37 cellular contexts compared by ENCODE assay signal in the genomic region with DNA sequence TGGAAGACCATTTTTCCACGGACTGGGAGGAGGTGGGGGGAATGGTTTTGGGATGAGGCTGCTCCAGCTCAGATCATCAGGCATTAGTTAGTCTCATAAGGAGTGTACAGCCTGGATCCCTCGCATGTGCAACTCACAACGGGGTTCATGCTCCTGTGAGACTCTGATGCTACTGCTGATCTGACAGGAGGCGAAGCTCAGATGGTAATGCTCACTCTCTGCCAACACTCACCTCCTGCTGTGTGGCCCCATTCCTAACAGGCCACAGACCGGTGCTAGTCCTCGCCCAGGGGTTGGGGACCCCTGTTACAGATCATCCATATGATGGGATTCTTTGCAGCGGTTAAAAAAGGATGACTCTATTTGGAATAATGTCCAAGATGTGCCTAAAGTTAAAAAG. TPM values are rescaled to one million over a fixed set of nuclear protein-coding genes. Genes with fewer than 3 reads are reported as not detected.
"Had no signal": no experiment of that assay in that cellular context is flagged by ENCODE, and none has a peak within 500 bp of the region (broad histone marks: within the 10 kb centered on the region; RNA-seq: fewer than 3 reads in every experiment).

No MANE protein-coding gene starts in this region.

- H3K36me3 Mint-ChIP-seq: activated CD4-positive, alpha-beta memory T cell treated with anti-CD3 and anti-CD28 coated beads for 36 hours; activated naive CD4-positive, alpha-beta T cell treated with anti-CD3 and anti-CD28 coated beads, Interleukin-2, amount 10 ng/mL, durations not matched to agents 7 days and 5 days; activated naive CD8-positive, alpha-beta T cell; brain; T-cell had no signal

- H3K27ac ChIP-seq: PC-9, RWPE1, VCaP had no signal

- H3K4me1 Mint-ChIP-seq: activated B cell treated with CpG ODN at 0.5 μM for 24 hours; activated naive CD4-positive, alpha-beta T cell treated with anti-CD3 and anti-CD28 coated beads, Interleukin-2, amount 10 ng/mL, durations not matched to agents 7 days and 5 days; activated naive CD8-positive, alpha-beta T cell treated with anti-CD3 and anti-CD28 coated beads, Interleukin-2, amount 50 U/mL, for 24 hours; T-cell; T-helper 17 cell had no signal

- H2AFZ ChIP-seq: PC-9 had no signal

- H3K27ac Mint-ChIP-seq: activated B cell treated with CpG ODN at 0.5 μM for 24 hours; activated CD4-positive, alpha-beta memory T cell treated with anti-CD3 and anti-CD28 coated beads for 36 hours; activated naive CD4-positive, alpha-beta T cell treated with anti-CD3 and anti-CD28 coated beads, Interleukin-2, amount 10 ng/mL, durations not matched to agents 7 days and 5 days; activated naive CD8-positive, alpha-beta T cell; activated naive CD8-positive, alpha-beta T cell treated with anti-CD3 and anti-CD28 coated beads, Interleukin-2, amount 50 U/mL, for 24 hours; T-cell; T-helper 17 cell had no signal

- H3K9me3 Mint-ChIP-seq: activated B cell treated with CpG ODN at 0.5 μM for 24 hours; activated CD4-positive, alpha-beta memory T cell treated with anti-CD3 and anti-CD28 coated beads for 36 hours; activated naive CD4-positive, alpha-beta T cell treated with anti-CD3 and anti-CD28 coated beads, Interleukin-2, amount 10 ng/mL, durations not matched to agents 7 days and 5 days; activated naive CD8-positive, alpha-beta T cell treated with anti-CD3 and anti-CD28 coated beads, Interleukin-2, amount 50 U/mL, for 24 hours; T-cell had no signal

- ATAC-seq: activated naive CD8-positive, alpha-beta T cell treated with anti-CD3 and anti-CD28 coated beads, Interleukin-2, amount 50 U/mL, for 24 hours; SK-N-SH treated with all-trans-retinoic acid at 6 μM for 48 hours; T-cell; T-helper 17 cell had no signal

- H3K4me3 Mint-ChIP-seq: activated B cell treated with CpG ODN at 0.5 μM for 24 hours; activated CD4-positive, alpha-beta memory T cell treated with anti-CD3 and anti-CD28 coated beads for 36 hours; activated naive CD4-positive, alpha-beta T cell treated with anti-CD3 and anti-CD28 coated beads, Interleukin-2, amount 10 ng/mL, durations not matched to agents 7 days and 5 days; activated naive CD8-positive, alpha-beta T cell; activated naive CD8-positive, alpha-beta T cell treated with anti-CD3 and anti-CD28 coated beads, Interleukin-2, amount 50 U/mL, for 24 hours; brain; T-cell; T-helper 17 cell had no signal

- H3K4me2 ChIP-seq: PC-9 had no signal

- DNase-seq: activated B cell treated with CpG ODN at 0.5 μM for 24 hours; activated CD4-positive, alpha-beta memory T cell treated with anti-CD3 and anti-CD28 coated beads for 36 hours; activated CD4-positive, alpha-beta T cell treated with anti-CD3 and anti-CD28 coated beads for 4 hours; activated CD4-positive, alpha-beta T cell treated with anti-CD3 and anti-CD28 coated beads, Interleukin-2, amount 50 U/mL, for 1 hour; activated CD4-positive, CD25-positive, alpha-beta regulatory T cell treated with anti-CD3 and anti-CD28 coated beads, Interleukin-2, amount 50 U/mL, for 72 hours; activated CD8-positive, alpha-beta memory T cell treated with anti-CD3 and anti-CD28 coated beads, Interleukin-2, amount 50 U/mL, for 4 hours; activated effector memory CD4-positive, alpha-beta T cell treated with Interleukin-2 at 50 U/mL for 16 hours; activated naive CD4-positive, alpha-beta T cell treated with anti-CD3 and anti-CD28 coated beads, Interleukin-2, amount 10 ng/mL, durations not matched to agents 7 days and 5 days; activated naive CD8-positive, alpha-beta T cell treated with anti-CD3 and anti-CD28 coated beads, Interleukin-2, amount 50 U/mL, for 24 hours; activated T-cell treated with anti-CD3 and anti-CD28 coated beads for 4 hours; activated T-cell treated with anti-CD3 and anti-CD28 coated beads, Interleukin-2, amount 50 U/mL, for 48 hours; anterior cingulate cortex; central memory CD4-positive, alpha-beta T cell; Karpas-422; KBM-7; NCI-H1105; NCI-H1417 treated with DMSO at 0.1 percent for 48 hours; NCI-H187 treated with DMSO at 0.1 percent for 48 hours; NCI-H2081 treated with DMSO at 0.1 percent for 48 hours; NCI-H345; NCI-H524 treated with DMSO at 0.1 percent for 48 hours; NK-92 treated with Interleukin-12 subunit alpha and Interleukin-12 subunit beta, amount 100 ng/mL, for 24 hours; PC-9; SIG-M5; T-cell; T-helper 17 cell had no signal

- H3K4me3 ChIP-seq: PC-9 had no signal

RNA-seq across cellular contexts. Expression of gene BMP7, which starts 27.6 kb away (rescaled TPM):
- total RNA-seq: activated B cell treated with CpG ODN at 0.5 μM for 24 hours; activated CD4-positive, alpha-beta memory T cell treated with anti-CD3 and anti-CD28 coated beads for 36 hours; bronchial epithelial cell; MCF 10A; T-cell; T-helper 17 cell had no signal

RNA-seq across cellular contexts. Expression of gene SPO11, which starts 35.6 kb away (rescaled TPM):
- total RNA-seq: activated B cell treated with CpG ODN at 0.5 μM for 24 hours; activated CD4-positive, alpha-beta memory T cell treated with anti-CD3 and anti-CD28 coated beads for 36 hours; bronchial epithelial cell; MCF 10A; NCI-H460; OCI-LY7; PC-9; Right ventricle myocardium inferior; SK-MEL-5; T-cell; T-helper 17 cell had no signal
